Comparison of ENCODE assay signal across 22 cellular contexts in genomic region chr2:122206101-122206500, GRCh38.
A peak's percentile ranks its signal among the peaks of the same experiment; 100 is the strongest.
DNase-seq lines count a peak whose midpoint lies in the region; TF ChIP-seq lines count a peak whose summit lies in the region.
"Had no signal": no experiment of that assay in that cellular context is flagged by ENCODE, and none has a peak within 500 bp of the region (broad histone marks: within the 10 kb centered on the region; RNA-seq: fewer than 3 reads in every experiment).

No MANE protein-coding gene starts in this region.

- no peaks in the 10 kb centered on the region for H3K9me3 ChIP-seq in effector memory CD4-positive, alpha-beta T cell (ENCODE audit: control insufficient read depth, low read length)
- H3K9me3 ChIP-seq: SJSA1 had no signal

- no peaks in the 10 kb centered on the region for H3K36me3 Mint-ChIP-seq in progenitor cell of endocrine pancreas (ENCODE audit: insufficient read depth)
- H3K36me3 Mint-ChIP-seq: IgD-negative memory B cell had no signal

- no peak overlapping the region for H3K27ac ChIP-seq in effector memory CD4-positive, alpha-beta T cell (ENCODE audit: insufficient read depth, low read length, poor library complexity, severe bottlenecking)
- H3K27ac ChIP-seq: PC-9, SJSA1 had no signal

- H3K4me1 ChIP-seq in effector memory CD4-positive, alpha-beta T cell (ENCODE audit: control insufficient read depth, insufficient read depth, low read length, poor library complexity, severe bottlenecking): no peaks in the 10 kb centered on the region
- H3K4me1 ChIP-seq: SJSA1 had no signal

- H3K27me3 ChIP-seq in effector memory CD4-positive, alpha-beta T cell (replicated peaks; ENCODE audit: control insufficient read depth, insufficient read depth, low read length, poor library complexity, severe bottlenecking): no peaks in the 10 kb centered on the region

- no peaks in the 10 kb centered on the region for H3K4me1 Mint-ChIP-seq in progenitor cell of endocrine pancreas (ENCODE audit: low read depth)
- H3K4me1 Mint-ChIP-seq: IgD-negative memory B cell had no signal

- H3K27me3 Mint-ChIP-seq in progenitor cell of endocrine pancreas: peaks cover 5% of the 10 kb centered on the region
- H3K27me3 Mint-ChIP-seq: IgD-negative memory B cell had no signal

- peak overlapping the region; percentile 30 for H3K27ac Mint-ChIP-seq in progenitor cell of endocrine pancreas
- H3K27ac Mint-ChIP-seq: IgD-negative memory B cell had no signal

- H3K4me3 ChIP-seq in fibroblast of mammary gland (ENCODE audit: control insufficient read depth, low read depth, low read length): no peak overlapping the region
- H3K4me3 ChIP-seq in effector memory CD4-positive, alpha-beta T cell (ENCODE audit: insufficient read depth, low read depth, low read length, poor library complexity, severe bottlenecking): no peak overlapping the region
- H3K4me3 ChIP-seq: GM12878, PC-9, SJSA1 had no signal

- H3K9me3 Mint-ChIP-seq in progenitor cell of endocrine pancreas (ENCODE audit: low read depth): no peaks in the 10 kb centered on the region

- TF ChIP-seq CTCF in fibroblast of mammary gland (conservative IDR thresholded peaks at IDR 0.05; ENCODE audit: control insufficient read depth, insufficient read depth, low read depth, low read length): no peak
- TF ChIP-seq CTCF in progenitor cell of endocrine pancreas (IDR thresholded peaks at IDR 0.05; ENCODE audit: unreplicated experiment): no peak

- in situ Hi-C loops in KBM-7 (cut with MboI; ENCODE audit: low pct_unique_long_range_greater_than_20kb, low sequenced_read_pairs): no loop called here

- H3K4me3 Mint-ChIP-seq in progenitor cell of endocrine pancreas (ENCODE audit: low read depth): no peak overlapping the region
- H3K4me3 Mint-ChIP-seq: IgD-negative memory B cell had no signal

- DNase-seq in EH (ENCODE audit: low read depth): peak; percentile 47
- peak; percentile 52 for DNase-seq in RPMI7951 (ENCODE audit: low read depth)
- peak; percentile 20 for DNase-seq in fibroblast of mammary gland (ENCODE audit: low read depth)
- DNase-seq in progenitor cell of endocrine pancreas (ENCODE audit: low spot score, unreplicated experiment): no peak
- no peak for DNase-seq in NCI-H187 treated with DMSO at 0.1 percent for 48 hours (lab: John Stamatoyannopoulos, UW)
- no peak for DNase-seq in effector memory CD4-positive, alpha-beta T cell
- no peak for DNase-seq in KBM-7
- DNase-seq in NCI-H1436 treated with DMSO at 0.1 percent for 48 hours (lab: John Stamatoyannopoulos, UW): no peak
- DNase-seq: Calu3, DMS153, HCEC 1CT, MV-4-11, NCI-H1105, NCI-H2029, NCI-H2227 treated with DMSO at 0.1 percent for 48 hours, NCI-H526 treated with DMSO at 0.1 percent for 48 hours, Right ventricle myocardium superior, RPMI8226 had no signal

- H3K36me3 ChIP-seq in effector memory CD4-positive, alpha-beta T cell (ENCODE audit: control insufficient read depth, insufficient read depth, low read length): no peaks in the 10 kb centered on the region
- H3K36me3 ChIP-seq: SJSA1 had no signal

Comparison
In these comparisons a context has a peak if more than half of its experiments do, and no peak if none do; other contexts are left out.
1. DNase-seq: peak in EH (single experiment), RPMI7951 (single experiment) and fibroblast of mammary gland (single experiment); none in progenitor cell of endocrine pancreas (single experiment), NCI-H187 treated with DMSO at 0.1 percent for 48 hours (single experiment), effector memory CD4-positive, alpha-beta T cell (0 of 3), KBM-7 (single experiment) and NCI-H1436 treated with DMSO at 0.1 percent for 48 hours (single experiment).